ENCODE assay signal across 21 cellular contexts in the genomic region with DNA sequence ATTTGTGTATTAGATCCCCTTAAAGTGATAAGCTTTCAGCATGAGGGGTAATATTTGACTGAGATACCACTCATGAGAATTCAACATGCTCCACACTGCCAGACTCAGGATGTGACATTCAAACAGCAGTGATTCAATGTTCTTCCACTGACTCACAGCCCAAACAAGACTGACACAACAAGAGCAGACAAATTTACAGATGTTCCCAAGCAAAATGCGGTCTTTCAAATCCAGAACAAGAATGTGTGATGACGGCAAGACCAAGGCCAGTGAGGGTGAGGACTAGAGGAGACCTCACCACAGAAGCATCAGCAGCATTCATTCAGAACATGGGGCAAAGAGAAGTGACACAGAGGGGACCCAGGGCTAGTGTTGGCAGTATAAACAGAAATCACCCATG.
DNase-seq lines count a peak whose midpoint lies in the region; ATAC-seq and TF ChIP-seq lines count a peak whose summit lies in the region.
"Had no signal": no experiment of that assay in that cellular context is flagged by ENCODE, and none has a peak within 500 bp of the region (broad histone marks: within the 10 kb centered on the region; RNA-seq: fewer than 3 reads in every experiment).

No MANE protein-coding gene starts in this region.

- H3K27ac Mint-ChIP-seq in HFFc6 = peak overlapping the region; percentile 78
- H3K27ac Mint-ChIP-seq: T-helper 2 cell treated with Interferon-gamma antibody and Interleukin-4, amounts not matched to agents 5 μg/mL and 100 μg/mL, for 36 hours had no signal

- no peaks in the 10 kb centered on the region for H3K36me3 ChIP-seq in lower lobe of right lung
- H3K36me3 ChIP-seq: esophagus muscularis mucosa, ovary, SJCRH30, thyroid gland had no signal

- H3K4me1 ChIP-seq in foreskin keratinocyte (no peaks in the 10 kb centered on the region), lower lobe of right lung (no peaks in the 10 kb centered on the region)
- H3K4me1 ChIP-seq: esophagus muscularis mucosa, thyroid gland had no signal

- H3K27me3 Mint-ChIP-seq in HFFc6 (ENCODE audit: insufficient read depth) = no peaks in the 10 kb centered on the region

- peak; percentile 73 for DNase-seq in HFFc6
- peak; percentile 55 for DNase-seq in astrocyte of the hippocampus (ENCODE audit: low read depth, low spot score)
- DNase-seq in foreskin keratinocyte = peak; percentile 51 to 92
- peak; percentile 55 for DNase-seq in stromal cell of bone marrow (ENCODE audit: low read depth)
- no peak for DNase-seq in RPMI8226
- DNase-seq in HuH-7 (ENCODE audit: low spot score) = no peak
- no peak for DNase-seq in lower lobe of right lung
- DNase-seq: activated CD4-positive, alpha-beta T cell treated with anti-CD3 and anti-CD28 coated beads for 1 hour; activated CD8-positive, alpha-beta memory T cell treated with anti-CD3 and anti-CD28 coated beads, Interleukin-2, amount 50 U/mL, for 4 hours; activated naive CD4-positive, alpha-beta T cell treated with Interleukin-2 at 50 U/mL for 16 hours; hippocampal formation; left colon; NCI-H1436; ovary; SJCRH30; thyroid gland had no signal

- peak overlapping the region; percentile 42 for H3K4me3 Mint-ChIP-seq in HFFc6
- H3K4me3 Mint-ChIP-seq: brain; T-helper 2 cell treated with Interferon-gamma antibody and Interleukin-4, amounts not matched to agents 5 μg/mL and 100 μg/mL, for 36 hours had no signal

- no peaks in the 10 kb centered on the region for H3K36me3 Mint-ChIP-seq in HFFc6 (ENCODE audit: low read depth)
- H3K36me3 Mint-ChIP-seq: brain had no signal

- H3K27me3 ChIP-seq in foreskin keratinocyte = no peaks in the 10 kb centered on the region
- no peaks in the 10 kb centered on the region for H3K27me3 ChIP-seq in lower lobe of right lung (ENCODE audit: low read depth)
- H3K27me3 ChIP-seq: esophagus muscularis mucosa, ovary, SJCRH30, thyroid gland had no signal

- ATAC-seq in foreskin keratinocyte (peak; percentile 55), lower lobe of right lung (no peak)
- ATAC-seq: left colon had no signal

- H3K9me3 ChIP-seq in lower lobe of right lung = no peaks in the 10 kb centered on the region
- H3K9me3 ChIP-seq: ovary, SJCRH30, thyroid gland had no signal

- TF ChIP-seq CTCF in HFFc6 (IDR thresholded peaks at IDR 0.05) (no peak), foreskin keratinocyte (conservative IDR thresholded peaks at IDR 0.05) (no peak), lower lobe of right lung (IDR thresholded peaks at IDR 0.05) (no peak)

- intact Hi-C loops in lower lobe of right lung (cut with DNase I) = no loop called here

- H3K27ac ChIP-seq in foreskin keratinocyte (no peak overlapping the region), lower lobe of right lung (no peak overlapping the region)
- H3K27ac ChIP-seq: C4-2B, esophagus muscularis mucosa, ovary, SJCRH30, skin epidermis, thyroid gland had no signal

- peaks cover 5% of the 10 kb centered on the region; the same call in 1 of the 2 replicates for H3K9me3 Mint-ChIP-seq in HFFc6
- H3K9me3 Mint-ChIP-seq: T-helper 2 cell treated with Interferon-gamma antibody and Interleukin-4, amounts not matched to agents 5 μg/mL and 100 μg/mL, for 36 hours had no signal

- no peak overlapping the region for H3K4me3 ChIP-seq in lower lobe of right lung
- H3K4me3 ChIP-seq: esophagus muscularis mucosa, ovary, SJCRH30, skin epidermis, thyroid gland had no signal

- H3K4me1 Mint-ChIP-seq in HFFc6 (ENCODE audit: low read depth) = peaks cover 38% of the 10 kb centered on the region
- H3K4me1 Mint-ChIP-seq: brain had no signal

Comparison
In these comparisons a context has a peak if more than half of its experiments do, and no peak if none do; other contexts are left out.
1. DNase-seq: peak in HFFc6 (single experiment), astrocyte of the hippocampus (single experiment), foreskin keratinocyte (2 of 2) and stromal cell of bone marrow (single experiment); none in RPMI8226 (single experiment), HuH-7 (single experiment) and lower lobe of right lung (single experiment).